1 cellular context compared by ENCODE assay signal in the genomic region with DNA sequence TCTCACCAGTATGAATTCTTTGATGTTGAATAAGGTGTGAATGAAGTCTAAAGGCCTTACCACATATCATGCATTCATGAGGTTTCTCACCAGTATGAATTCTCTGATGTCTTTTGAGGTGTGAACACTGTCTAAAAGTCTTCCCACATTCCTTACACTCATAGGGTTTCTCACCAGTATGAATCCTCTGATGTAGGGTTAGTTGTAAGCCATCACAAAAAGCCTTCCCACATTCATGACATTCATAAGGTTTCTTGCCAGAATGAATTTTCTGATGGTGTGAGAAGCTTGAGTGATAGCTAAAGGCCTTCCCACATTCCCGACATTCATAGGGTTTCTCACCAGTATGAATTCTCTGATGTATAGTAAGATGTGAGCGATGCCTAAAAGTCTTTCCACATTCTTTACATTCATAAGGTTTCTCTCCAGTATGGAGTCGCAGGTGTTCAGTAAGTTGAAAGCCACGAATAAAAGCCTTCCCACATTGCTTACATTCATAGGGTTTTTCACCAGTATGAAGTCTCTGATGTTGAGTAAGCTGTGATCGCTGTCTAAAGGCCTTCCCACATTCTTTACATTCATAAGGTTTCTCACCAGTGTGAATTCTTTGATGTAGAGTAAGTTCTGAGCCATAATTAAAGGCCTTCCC.
TF ChIP-seq lines count a peak whose summit lies in the region.

No MANE protein-coding gene starts in this region.

TF ChIP-seq in GM23338, 12 proteins besides CTCF, POLR2A, EP300 and RAD21 (continued from another document):
- TF ChIP-seq, protein P1, sequence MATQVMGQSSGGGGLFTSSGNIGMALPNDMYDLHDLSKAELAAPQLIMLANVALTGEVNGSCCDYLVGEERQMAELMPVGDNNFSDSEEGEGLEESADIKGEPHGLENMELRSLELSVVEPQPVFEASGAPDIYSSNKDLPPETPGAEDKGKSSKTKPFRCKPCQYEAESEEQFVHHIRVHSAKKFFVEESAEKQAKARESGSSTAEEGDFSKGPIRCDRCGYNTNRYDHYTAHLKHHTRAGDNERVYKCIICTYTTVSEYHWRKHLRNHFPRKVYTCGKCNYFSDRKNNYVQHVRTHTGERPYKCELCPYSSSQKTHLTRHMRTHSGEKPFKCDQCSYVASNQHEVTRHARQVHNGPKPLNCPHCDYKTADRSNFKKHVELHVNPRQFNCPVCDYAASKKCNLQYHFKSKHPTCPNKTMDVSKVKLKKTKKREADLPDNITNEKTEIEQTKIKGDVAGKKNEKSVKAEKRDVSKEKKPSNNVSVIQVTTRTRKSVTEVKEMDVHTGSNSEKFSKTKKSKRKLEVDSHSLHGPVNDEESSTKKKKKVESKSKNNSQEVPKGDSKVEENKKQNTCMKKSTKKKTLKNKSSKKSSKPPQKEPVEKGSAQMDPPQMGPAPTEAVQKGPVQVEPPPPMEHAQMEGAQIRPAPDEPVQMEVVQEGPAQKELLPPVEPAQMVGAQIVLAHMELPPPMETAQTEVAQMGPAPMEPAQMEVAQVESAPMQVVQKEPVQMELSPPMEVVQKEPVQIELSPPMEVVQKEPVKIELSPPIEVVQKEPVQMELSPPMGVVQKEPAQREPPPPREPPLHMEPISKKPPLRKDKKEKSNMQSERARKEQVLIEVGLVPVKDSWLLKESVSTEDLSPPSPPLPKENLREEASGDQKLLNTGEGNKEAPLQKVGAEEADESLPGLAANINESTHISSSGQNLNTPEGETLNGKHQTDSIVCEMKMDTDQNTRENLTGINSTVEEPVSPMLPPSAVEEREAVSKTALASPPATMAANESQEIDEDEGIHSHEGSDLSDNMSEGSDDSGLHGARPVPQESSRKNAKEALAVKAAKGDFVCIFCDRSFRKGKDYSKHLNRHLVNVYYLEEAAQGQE (IDR thresholded peaks at IDR 0.05; ENCODE audit: unreplicated experiment): no peak
